Comparison of ENCODE assay signal across 19 cellular contexts in the genomic region with DNA sequence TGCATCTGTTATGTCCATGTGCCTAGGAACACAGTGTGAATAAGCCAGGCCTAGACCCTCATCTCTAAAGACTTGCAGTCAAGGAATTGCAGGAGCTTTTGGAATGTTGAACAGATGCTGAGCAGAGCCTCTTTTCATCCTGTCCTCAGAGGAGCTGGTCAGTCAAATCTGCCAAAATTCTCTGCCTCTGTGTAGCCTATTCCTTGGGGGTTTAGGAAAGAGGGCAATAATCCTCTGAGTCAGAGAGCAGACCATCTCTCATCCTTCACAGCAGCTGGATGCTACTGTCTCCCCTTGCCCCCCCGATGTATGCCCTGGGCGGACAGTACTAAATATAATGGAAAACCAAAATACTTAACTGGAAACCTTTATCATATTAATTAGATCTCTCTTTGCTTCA.
"Had no signal": no experiment of that assay in that cellular context is flagged by ENCODE, and none has a peak within 500 bp of the region (broad histone marks: within the 10 kb centered on the region; RNA-seq: fewer than 3 reads in every experiment).

No MANE protein-coding gene starts in this region.

- H3K4me1 ChIP-seq: right atrium auricular region, upper lobe of left lung had no signal

- H3K4me1 Mint-ChIP-seq: activated naive CD8-positive, alpha-beta T cell treated with anti-CD3 and anti-CD28 coated beads for 36 hours; activated T-helper 17 cell treated with anti-CD3 and anti-CD28 coated beads, Interleukin-2, amount 50 U/mL, for 72 hours; neural crest cell had no signal

- ATAC-seq: activated T-helper 17 cell treated with anti-CD3 and anti-CD28 coated beads, Interleukin-2, amount 50 U/mL, for 72 hours had no signal

- H3K27me3 ChIP-seq: right atrium auricular region, upper lobe of left lung had no signal

- H3K4me3 ChIP-seq: right atrium auricular region, thoracic aorta, upper lobe of left lung had no signal

- H3K36me3 Mint-ChIP-seq: activated naive CD8-positive, alpha-beta T cell treated with anti-CD3 and anti-CD28 coated beads for 36 hours had no signal

- H3K36me3 ChIP-seq: right atrium auricular region, thoracic aorta, upper lobe of left lung, WERI-Rb-1 had no signal

- H3K4me3 Mint-ChIP-seq: activated naive CD8-positive, alpha-beta T cell treated with anti-CD3 and anti-CD28 coated beads for 36 hours; activated T-helper 17 cell treated with anti-CD3 and anti-CD28 coated beads, Interleukin-2, amount 50 U/mL, for 72 hours; dendritic cell treated with granulocyte-macrophage colony-stimulating factor and Interleukin-4, amounts not matched to agents 40 ng/mL and 50 ng/mL, for 4 days; neural crest cell had no signal

- H3K27ac ChIP-seq: right atrium auricular region, thoracic aorta, upper lobe of left lung, WERI-Rb-1 had no signal

- DNase-seq: activated CD4-positive, alpha-beta T cell treated with anti-CD3 and anti-CD28 coated beads for 1 hour; activated CD4-positive, alpha-beta T cell treated with anti-CD3 and anti-CD28 coated beads, Interleukin-2, amount 50 U/mL, for 48 hours; activated naive CD4-positive, alpha-beta T cell; activated naive CD8-positive, alpha-beta T cell treated with anti-CD3 and anti-CD28 coated beads for 36 hours; activated T-cell treated with anti-CD3 and anti-CD28 coated beads, Interleukin-2, amount 50 U/mL, for 1 hour; amniotic stem cell; effector CD8-positive, alpha-beta T cell; hypothalamus; midbrain; small intestine; stimulated activated CD4-positive, alpha-beta T cell treated with anti-CD3 and anti-CD28 coated beads, Interleukin-4, amount 100 ng/mL, for 1 hour; upper lobe of left lung; WERI-Rb-1 had no signal

- H3K27me3 Mint-ChIP-seq: dendritic cell treated with granulocyte-macrophage colony-stimulating factor and Interleukin-4, amounts not matched to agents 40 ng/mL and 50 ng/mL, for 4 days had no signal

- H3K27ac Mint-ChIP-seq: activated naive CD8-positive, alpha-beta T cell treated with anti-CD3 and anti-CD28 coated beads for 36 hours; activated T-helper 17 cell treated with anti-CD3 and anti-CD28 coated beads, Interleukin-2, amount 50 U/mL, for 72 hours; dendritic cell treated with granulocyte-macrophage colony-stimulating factor and Interleukin-4, amounts not matched to agents 40 ng/mL and 50 ng/mL, for 4 days; progenitor cell of endocrine pancreas had no signal
